21 cellular contexts compared by ENCODE assay signal in genomic region chr5:152819891-152820290, GRCh38.
"Had no signal": no experiment of that assay in that cellular context is flagged by ENCODE, and none has a peak within 500 bp of the region (broad histone marks: within the 10 kb centered on the region; RNA-seq: fewer than 3 reads in every experiment).

No MANE protein-coding gene starts in this region.

- DNase-seq: IMR-90, Karpas-422, KG1, MG63, NCI-H1092, NCI-H1105 treated with DMSO at 0.1 percent for 48 hours, NCI-H1417 treated with DMSO at 0.1 percent for 48 hours, NCI-H146, NCI-H1694 treated with DMSO at 0.1 percent for 48 hours, NCI-H1930, NCI-H2081, NCI-H2107, NCI-H2227 treated with DMSO at 0.1 percent for 48 hours, NCI-H524, NCI-H526 treated with DMSO at 0.1 percent for 48 hours, NCI-H774, Right ventricle myocardium superior, RPMI8226, SIG-M5 had no signal

- H3K27ac ChIP-seq: SJSA1, SK-N-MC had no signal

- H3K27me3 ChIP-seq: MG63, SJSA1 had no signal

- H3K4me1 ChIP-seq: SJSA1 had no signal

- H3K4me3 ChIP-seq: MG63, SJSA1, SK-N-MC had no signal

- H3K36me3 ChIP-seq: MG63, SJSA1 had no signal

- H3K9me3 ChIP-seq: MG63 had no signal
